Comparison of ENCODE assay signal across 13 cellular contexts in the genomic region with DNA sequence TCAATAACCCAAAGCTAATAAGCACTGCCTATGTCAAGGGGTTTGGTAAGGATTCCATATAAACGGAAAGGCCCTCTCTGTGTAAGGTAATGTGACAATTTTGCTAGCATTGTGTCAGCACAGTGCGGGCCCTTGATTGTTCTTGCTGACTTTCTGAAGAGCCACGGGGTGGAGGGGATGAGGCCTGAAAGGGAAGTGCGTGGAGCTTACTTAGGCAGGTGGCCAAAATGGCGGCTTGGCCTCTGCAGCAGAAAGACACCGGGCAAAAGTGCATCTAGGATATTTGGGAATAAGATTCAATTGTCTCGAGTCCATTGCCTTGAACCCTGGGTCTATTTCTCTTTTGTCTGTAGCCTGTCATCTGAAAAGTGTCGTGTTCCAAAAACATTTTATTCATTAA.
A peak's percentile ranks its signal among the peaks of the same experiment; 100 is the strongest.
DNase-seq lines count a peak whose midpoint lies in the region; TF ChIP-seq lines count a peak whose summit lies in the region.
"Had no signal": no experiment of that assay in that cellular context is flagged by ENCODE, and none has a peak within 500 bp of the region (broad histone marks: within the 10 kb centered on the region; RNA-seq: fewer than 3 reads in every experiment).

No MANE protein-coding gene starts in this region.

- intact Hi-C loops in vagina (cut with DNase I): no loop called here

- H3K4me1 Mint-ChIP-seq in nephron: peaks cover 57% of the 10 kb centered on the region
- H3K4me1 Mint-ChIP-seq: stimulated activated naive CD8-positive, alpha-beta T cell treated with anti-CD3 and anti-CD28 coated beads, Interleukin-15, amount 100 ng/mL, for 72 hours had no signal

- no peaks in the 10 kb centered on the region for H3K27me3 Mint-ChIP-seq in nephron (ENCODE audit: low read depth)

- TF ChIP-seq CTCF in nephron (IDR thresholded peaks at IDR 0.05; ENCODE audit: unreplicated experiment in 3 of 3) (no peak), vagina (IDR thresholded peaks at IDR 0.05) (no peak)

- no peak overlapping the region for H3K4me3 Mint-ChIP-seq in nephron
- H3K4me3 Mint-ChIP-seq: stimulated activated naive CD8-positive, alpha-beta T cell treated with anti-CD3 and anti-CD28 coated beads, Interleukin-15, amount 100 ng/mL, for 72 hours had no signal

- no peaks in the 10 kb centered on the region for H3K9me3 ChIP-seq in SJCRH30 (replicated peaks)
- no peaks in the 10 kb centered on the region for H3K9me3 ChIP-seq in vagina

- no peaks in the 10 kb centered on the region for H3K27me3 ChIP-seq in SJCRH30
- no peaks in the 10 kb centered on the region for H3K27me3 ChIP-seq in vagina

- H3K4me1 ChIP-seq in SJCRH30 (peaks cover 21% of the 10 kb centered on the region), vagina (peaks cover 34% of the 10 kb centered on the region)

- peaks cover 4% of the 10 kb centered on the region for H3K9me3 Mint-ChIP-seq in nephron
- H3K9me3 Mint-ChIP-seq: stimulated activated naive CD8-positive, alpha-beta T cell treated with anti-CD3 and anti-CD28 coated beads, Interleukin-15, amount 100 ng/mL, for 72 hours had no signal

- peak overlapping the region; percentile 92 to 97 (median 96) for H3K27ac Mint-ChIP-seq in nephron
- H3K27ac Mint-ChIP-seq: stimulated activated naive CD8-positive, alpha-beta T cell treated with anti-CD3 and anti-CD28 coated beads, Interleukin-15, amount 100 ng/mL, for 72 hours had no signal

- H3K36me3 Mint-ChIP-seq in nephron (ENCODE audit: low read depth): no peaks in the 10 kb centered on the region

- H3K36me3 ChIP-seq in SJCRH30: no peaks in the 10 kb centered on the region
- H3K36me3 ChIP-seq in vagina: no peaks in the 10 kb centered on the region

- no peak for TF ChIP-seq POLR2A in vagina (IDR thresholded peaks at IDR 0.05)

- H3K4me3 ChIP-seq in SJCRH30: peak overlapping the region; percentile 31
- H3K4me3 ChIP-seq in vagina: no peak overlapping the region

- DNase-seq in SJCRH30: peak; percentile 43 to 52
- no peak for DNase-seq in epithelial cell of prostate (ENCODE audit: low read depth, low spot score)
- no peak for DNase-seq in vagina (ENCODE audit: extremely low spot score in 2 of 2)
- DNase-seq in activated CD4-positive, CD25-positive, alpha-beta regulatory T cell (lab: John Stamatoyannopoulos, UW): no peak
- no peak for DNase-seq in NCI-H82 treated with DMSO at 0.1 percent for 48 hours (lab: John Stamatoyannopoulos, UW; ENCODE audit: unreplicated experiment)
- no peak for DNase-seq in cerebellar nuclear complex (lab: John Stamatoyannopoulos, UW)
- DNase-seq: activated CD8-positive, alpha-beta memory T cell treated with anti-CD3 and anti-CD28 coated beads for 24 hours; kidney; NCI-H187 treated with DMSO at 0.1 percent for 48 hours; stimulated activated CD4-positive, alpha-beta T cell treated with anti-CD3 and anti-CD28 coated beads, Interleukin-12 subunit alpha, Interleukin-12 subunit beta, amount 100 ng/mL, for 4 hours; stimulated activated naive CD8-positive, alpha-beta T cell treated with anti-CD3 and anti-CD28 coated beads, Interleukin-15, amount 100 ng/mL, for 72 hours had no signal

- H3K27ac ChIP-seq in SJCRH30: peak overlapping the region; percentile 74
- H3K27ac ChIP-seq in epithelial cell of prostate: peak overlapping the region; percentile 36
- peak overlapping the region; percentile 69 for H3K27ac ChIP-seq in vagina
- H3K27ac ChIP-seq: HL-60 had no signal

Comparison
In these comparisons a context has a peak if more than half of its experiments do, and no peak if none do; other contexts are left out.
1. DNase-seq: peak in SJCRH30 (2 of 2); none in epithelial cell of prostate (single experiment), vagina (0 of 2), activated CD4-positive, CD25-positive, alpha-beta regulatory T cell (0 of 4), NCI-H82 treated with DMSO at 0.1 percent for 48 hours (single experiment) and cerebellar nuclear complex (0 of 2).
2. Peak in every context shown above with its lines, with median percentiles within 50 percentile points of each other: H3K27ac ChIP-seq.